In genomic region chr4:98996056-98996941, GRCh38 we compare ENCODE assay signal across 8 cellular contexts. TPM values are rescaled to one million over a fixed set of nuclear protein-coding genes. Genes with fewer than 3 reads are reported as not detected.
DNase-seq lines count a peak whose midpoint lies in the region; ATAC-seq, FAIRE-seq and TF ChIP-seq lines count a peak whose summit lies in the region.

No MANE protein-coding gene starts in this region.

- peaks cover 2% of the 10 kb centered on the region; the same call in 1 of the 2 replicates for H3K36me3 ChIP-seq in Panc1 (ENCODE audit: control insufficient read depth, insufficient read depth, low read length)
- no peaks in the 10 kb centered on the region for H3K36me3 ChIP-seq in bronchial epithelial cell (ENCODE audit: control insufficient read depth, insufficient read depth, low read length)
- H3K36me3 ChIP-seq in kidney epithelial cell (ENCODE audit: control insufficient read depth, insufficient read depth, low read length), result no peaks in the 10 kb centered on the region

- peaks cover 12% of the 10 kb centered on the region for H3K4me1 ChIP-seq in Panc1 (ENCODE audit: control insufficient read depth, insufficient read depth, low read length)

- no peak for TF ChIP-seq CTCF in AG09309 (IDR thresholded peaks at IDR 0.05; ENCODE audit: control insufficient read depth, insufficient read depth, low read depth, low read length, missing control alignments)
- TF ChIP-seq CTCF in Panc1 (IDR thresholded peaks at IDR 0.05), result no peak
- TF ChIP-seq CTCF in bronchial epithelial cell (IDR thresholded peaks at IDR 0.05; ENCODE audit: insufficient read depth, low read length, severe bottlenecking), result no peak
- no peak for TF ChIP-seq CTCF in kidney epithelial cell (IDR thresholded peaks at IDR 0.05; ENCODE audit: insufficient read depth, low read length, poor library complexity, severe bottlenecking)

- intact Hi-C loops in Panc1 (cut with micrococcal nuclease; ENCODE audit: unreplicated experiment), result loop anchor here (5.0 kb wide), 1 partner anchor 61 kb away; no protein-coding TSS in a partner anchor

- H3K27me3 ChIP-seq in Panc1 (ENCODE audit: control insufficient read depth, insufficient read depth, low read length), result no peaks in the 10 kb centered on the region
- no peaks in the 10 kb centered on the region for H3K27me3 ChIP-seq in bronchial epithelial cell (ENCODE audit: control insufficient read depth, insufficient read depth, low read length)
- no peaks in the 10 kb centered on the region for H3K27me3 ChIP-seq in kidney epithelial cell (ENCODE audit: control insufficient read depth, insufficient read depth, low read length)

- peak overlapping the region; percentile 81 for H3K4me3 ChIP-seq in AG09309 (ENCODE audit: control insufficient read depth, low read depth, low read length)
- peak overlapping the region; percentile 73 to 81 for H3K4me3 ChIP-seq in Panc1 (ENCODE audit: low read depth in 2 of 2, low read length in 2 of 2)
- peak overlapping the region; percentile 92 for H3K4me3 ChIP-seq in bronchial epithelial cell (ENCODE audit: low read depth, low read length)
- H3K4me3 ChIP-seq in kidney epithelial cell (ENCODE audit: low read depth, low read length), result peak overlapping the region; percentile 80

- DNase-seq in AG09309 (ENCODE audit: low read depth), result no peak
- DNase-seq in Panc1 (ENCODE audit: low read depth, low spot score), result no peak
- peak; percentile 56 for DNase-seq in bronchial epithelial cell (ENCODE audit: low read depth)
- DNase-seq in kidney epithelial cell (ENCODE audit: low read depth), result no peak
- peak; percentile 35 for DNase-seq in stimulated activated CD4-positive, alpha-beta T cell treated with anti-CD3 and anti-CD28 coated beads, Interleukin-4, amount 100 ng/mL, for 24 hours

- no peak for FAIRE-seq in bronchial epithelial cell (lab: Jason Lieb, UNC)

- in situ Hi-C loops in Panc1 (cut with HindIII; ENCODE audit: low pct_unique_long_range_greater_than_20kb, low sequenced_read_pairs), result no loop called here

- H3K9me3 ChIP-seq in Panc1 (ENCODE audit: control insufficient read depth, insufficient read depth, low read depth, low read length), result no peaks in the 10 kb centered on the region

- no TSS peak for BruUV-seq in Panc1 (replicated peaks; lab: Mats Ljungman, UMichigan)

- POLR2A ChIA-PET in Panc1 (lab: Charles Lee), result interaction anchor here (0.6 kb wide), 1 partner anchor 806 kb away, joined by 3 read pairs; no protein-coding TSS in a partner anchor

- ATAC-seq in GM18508 (IDR thresholded peaks at IDR 0.05; ENCODE audit: insufficient read depth, unreplicated experiment), result peak; percentile 1
- peak; percentile 0 for ATAC-seq in HG03378 (IDR thresholded peaks at IDR 0.05; ENCODE audit: unreplicated experiment)
- peak; percentile 13; the same call in 1 of the 2 replicates for ATAC-seq in Panc1
- ATAC-seq in GM18868 (IDR thresholded peaks at IDR 0.05; ENCODE audit: unreplicated experiment), result no peak

- H3K27ac ChIP-seq in Panc1 (ENCODE audit: low read length), result peak overlapping the region; percentile 65

- CTCF ChIA-PET in Panc1 (lab: Charles Lee), result interaction anchor here (1.2 kb wide), 1 partner anchor 60 kb away, joined by 9 read pairs; no protein-coding TSS in a partner anchor

RNA-seq across cellular contexts. Expression of gene METAP1, which starts 0.8 kb away (rescaled TPM):
- total RNA-seq in Panc1 (2021; ENCODE audit: unreplicated experiment) (51.9 TPM), bronchial epithelial cell (33.0 and 41.9 TPM in 2 replicates), kidney epithelial cell (56.0 and 58.9 TPM in 2 replicates)
- 100 TPM for polyA plus RNA-seq in Panc1 (2012; ENCODE audit: insufficient read length)

Comparison
In these comparisons a context has a peak if more than half of its experiments do, and no peak if none do; other contexts are left out.
1. DNase-seq: peak in bronchial epithelial cell (single experiment) and stimulated activated CD4-positive, alpha-beta T cell treated with anti-CD3 and anti-CD28 coated beads, Interleukin-4, amount 100 ng/mL, for 24 hours (single experiment); none in AG09309 (single experiment), Panc1 (single experiment) and kidney epithelial cell (single experiment).
2. Peak in every context shown above with its lines, with median percentiles within 50 percentile points of each other: H3K4me3 ChIP-seq.